ENCODE assay signal across 24 cellular contexts in the genomic region with DNA sequence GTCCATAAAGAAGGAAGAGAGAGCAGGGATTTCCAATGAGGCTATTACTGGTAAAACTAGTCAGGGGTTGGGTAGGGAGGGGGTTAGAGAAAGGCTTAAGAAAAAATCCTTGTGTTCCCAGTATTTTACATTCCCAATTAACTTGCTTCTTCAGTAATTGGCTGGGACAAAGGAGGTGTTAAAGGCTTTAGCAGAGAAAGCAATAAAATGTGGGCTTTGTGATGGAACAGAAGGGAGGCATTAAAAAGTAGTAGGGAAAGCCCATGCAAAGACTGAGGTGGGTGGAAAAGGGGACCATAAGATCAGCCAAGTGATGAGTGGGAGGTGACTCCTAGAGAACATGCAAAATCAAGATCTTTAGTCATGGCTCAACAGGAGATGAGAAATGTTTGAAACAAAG.
"Had no signal": no experiment of that assay in that cellular context is flagged by ENCODE, and none has a peak within 500 bp of the region (broad histone marks: within the 10 kb centered on the region; RNA-seq: fewer than 3 reads in every experiment).

No MANE protein-coding gene starts in this region.

- ATAC-seq: HepG2, K562, Panc1, PC-3 had no signal

- H3K36me3 Mint-ChIP-seq: IgD-negative memory B cell had no signal

- H3K27me3 Mint-ChIP-seq: IgD-negative memory B cell had no signal

- H3K9ac ChIP-seq: KMS-11, SK-N-SH had no signal

- H3K4me3 ChIP-seq: K562 had no signal

- H3K4me1 Mint-ChIP-seq: IgD-negative memory B cell had no signal

- H3K9me3 ChIP-seq: SK-N-SH had no signal

- DNase-seq: Kasumi-1, MM.1S, NCI-H1092 treated with DMSO at 0.1 percent for 48 hours, NCI-H1436, NCI-H187, NCI-H2029, NCI-H2081 treated with DMSO at 0.1 percent for 48 hours, NCI-H2171, NCI-H226, NCI-H446, NCI-H510A, NCI-H524 treated with DMSO at 0.1 percent for 48 hours, NCI-H69, NCI-H774, PC-3, SHP77, SK-N-SH had no signal

- H3K27ac Mint-ChIP-seq: IgD-negative memory B cell had no signal

- H3K4me2 ChIP-seq: KMS-11, SK-N-SH had no signal

- H3K4me3 Mint-ChIP-seq: IgD-negative memory B cell had no signal

- H3K27ac ChIP-seq: HL-60, KMS-11, RWPE1 had no signal
